ENCODE assay signal across 11 cellular contexts in the genomic region with DNA sequence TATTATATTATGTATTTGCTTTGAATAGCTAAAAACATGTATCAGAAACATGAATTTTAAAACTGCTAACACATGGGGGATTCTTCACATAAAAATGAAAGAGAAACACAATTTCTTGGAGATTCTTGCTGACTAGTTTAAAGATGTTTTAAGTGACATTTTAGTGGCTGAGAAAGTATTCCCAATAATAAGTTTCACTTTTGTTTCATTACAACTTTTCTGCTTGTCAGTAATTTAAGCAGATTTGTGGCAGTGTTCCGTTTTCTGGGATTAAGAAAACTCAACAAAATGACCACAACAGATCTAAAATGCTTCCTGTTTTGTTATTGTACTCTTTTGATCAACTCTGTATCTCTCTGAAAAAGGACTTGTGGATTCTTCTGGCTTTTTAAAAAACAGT.
A peak's percentile ranks its signal among the peaks of the same experiment; 100 is the strongest.
DNase-seq lines count a peak whose midpoint lies in the region; ATAC-seq and TF ChIP-seq lines count a peak whose summit lies in the region.
"Had no signal": no experiment of that assay in that cellular context is flagged by ENCODE, and none has a peak within 500 bp of the region (broad histone marks: within the 10 kb centered on the region; RNA-seq: fewer than 3 reads in every experiment).

No MANE protein-coding gene starts in this region.

- no peak for TF ChIP-seq EP300 in SK-N-SH (IDR thresholded peaks at IDR 0.05; ENCODE audit: borderline replicate concordance in 1 of 2, low read depth in 1 of 2, low read length in 1 of 2)

- DNase-seq in SK-N-SH, result no peak
- no peak for DNase-seq in posterior cingulate gyrus
- DNase-seq in NCI-H2081 treated with DMSO at 0.1 percent for 48 hours (lab: John Stamatoyannopoulos, UW), result no peak
- DNase-seq: 8988T, gastrocnemius medialis, mucosa of descending colon had no signal

- CTCF ChIA-PET in SK-N-SH (lab: Yijun Ruan, JAX), result no interaction called here

- H3K27me3 ChIP-seq in SK-N-SH (ENCODE audit: insufficient read depth), result no peaks in the 10 kb centered on the region
- H3K27me3 ChIP-seq in OCI-LY1 (ENCODE audit: insufficient read depth, low read length), result no peaks in the 10 kb centered on the region
- no peaks in the 10 kb centered on the region for H3K27me3 ChIP-seq in duodenal mucosa (ENCODE audit: control insufficient read depth in 1 of 2, insufficient read depth in 2 of 2, low read length in 2 of 2)
- no peaks in the 10 kb centered on the region for H3K27me3 ChIP-seq in parathyroid adenoma (ENCODE audit: control insufficient read depth, insufficient read depth, low read length)
- H3K27me3 ChIP-seq: gastrocnemius medialis had no signal

- intact Hi-C loops in posterior cingulate gyrus (cut with DNase I), result no loop called here

- no peak for TF ChIP-seq CTCF in SK-N-SH (IDR thresholded peaks at IDR 0.05)
- no peak for TF ChIP-seq CTCF in OCI-LY1 (IDR thresholded peaks at IDR 0.05; ENCODE audit: low read length)
- TF ChIP-seq CTCF in parathyroid adenoma (IDR thresholded peaks at IDR 0.05), result no peak

- H3K9me3 ChIP-seq in SK-N-SH (no peaks in the 10 kb centered on the region; the same call in 1 of the 2 replicates), OCI-LY1 (ENCODE audit: low read length) (no peaks in the 10 kb centered on the region), duodenal mucosa (ENCODE audit: control insufficient read depth in 1 of 2, low read length in 2 of 2) (no peaks in the 10 kb centered on the region), parathyroid adenoma (ENCODE audit: control insufficient read depth, low read length) (no peaks in the 10 kb centered on the region)
- H3K9me3 ChIP-seq: gastrocnemius medialis, mucosa of descending colon had no signal

- 71% methylated on average over 1 of the region's 1 CpG for WGBS in SK-N-SH (ENCODE audit: low lambda C conversion rate)

- no peaks in the 10 kb centered on the region for H3K9me2 ChIP-seq in SK-N-SH
- H3K9me2 ChIP-seq in OCI-LY1 (ENCODE audit: low read depth, low read length), result no peaks in the 10 kb centered on the region

- H4K20me1 ChIP-seq in SK-N-SH (ENCODE audit: insufficient read depth), result peaks cover 6% of the 10 kb centered on the region; the same call in 1 of the 2 replicates
- H4K20me1 ChIP-seq in OCI-LY1 (ENCODE audit: insufficient read depth, low read length), result no peaks in the 10 kb centered on the region

- H3K4me1 ChIP-seq in SK-N-SH (ENCODE audit: control insufficient read depth in 1 of 2, insufficient read depth in 2 of 2, low read depth in 1 of 2, low read length in 1 of 2) (peaks cover 0 to 8% of the 10 kb centered on the region in 2 experiments; a peak in 2 of 4 replicates), OCI-LY1 (ENCODE audit: insufficient read depth, low read length, severe bottlenecking) (peaks cover 27% of the 10 kb centered on the region), duodenal mucosa (ENCODE audit: control insufficient read depth in 1 of 2, insufficient read depth in 2 of 2, low read length in 2 of 2) (peaks cover 4 to 17% of the 10 kb centered on the region in 2 donors), parathyroid adenoma (peaks cover 10% of the 10 kb centered on the region)

- no peak overlapping the region for H3K9ac ChIP-seq in SK-N-SH
- no peak overlapping the region; the same call in 1 of the 2 replicates for H3K9ac ChIP-seq in OCI-LY1 (ENCODE audit: low read length)
- peak overlapping the region in 1 of 2 donors; percentile 33 for H3K9ac ChIP-seq in duodenal mucosa (ENCODE audit: low read depth in 1 of 2, low read length in 2 of 2)
- no peak overlapping the region for H3K9ac ChIP-seq in parathyroid adenoma

- H3K27ac ChIP-seq in SK-N-SH (ENCODE audit: low read depth in 2 of 2, low read length in 1 of 2) (peak overlapping the region in 1 of 2 experiments; percentile 11; a peak in 1 of 4 replicates), OCI-LY1 (ENCODE audit: low read depth, low read length, poor library complexity, severe bottlenecking) (peak overlapping the region; percentile 8), duodenal mucosa (ENCODE audit: low read depth, low read length) (no peak overlapping the region), parathyroid adenoma (no peak overlapping the region)
- H3K27ac ChIP-seq: gastrocnemius medialis had no signal

- no peak overlapping the region; the same call in 1 of the 2 replicates for H2AFZ ChIP-seq in SK-N-SH (ENCODE audit: low read depth)
- no peak overlapping the region for H2AFZ ChIP-seq in OCI-LY1 (ENCODE audit: low read length)
- no peak overlapping the region for H2AFZ ChIP-seq in parathyroid adenoma

- TF ChIP-seq RAD21 in SK-N-SH (IDR thresholded peaks at IDR 0.05; ENCODE audit: low read length), result no peak

- peaks cover 7 to 13% of the 10 kb centered on the region in 2 experiments for H3K36me3 ChIP-seq in SK-N-SH (replicated peaks in 1 of 2; ENCODE audit: control insufficient read depth in 1 of 2, insufficient read depth in 2 of 2, low read length in 1 of 2)
- H3K36me3 ChIP-seq in OCI-LY1 (ENCODE audit: insufficient read depth, low read length), result peaks cover 10% of the 10 kb centered on the region
- peaks cover 0 to 7% of the 10 kb centered on the region in 2 donors for H3K36me3 ChIP-seq in duodenal mucosa (ENCODE audit: control insufficient read depth in 1 of 2, insufficient read depth in 2 of 2, low read length in 2 of 2)
- H3K36me3 ChIP-seq in parathyroid adenoma (ENCODE audit: control insufficient read depth, insufficient read depth, low read length), result no peaks in the 10 kb centered on the region

- no peak overlapping the region for H3K4me3 ChIP-seq in SK-N-SH (ENCODE audit: low read depth in 2 of 2, low read length in 1 of 2)
- H3K4me3 ChIP-seq in OCI-LY1 (ENCODE audit: low read depth, low read length, poor library complexity, severe bottlenecking), result no peak overlapping the region
- peak overlapping the region; percentile 14 to 33 for H3K4me3 ChIP-seq in duodenal mucosa (ENCODE audit: low read depth in 1 of 2, low read length in 2 of 2)
- H3K4me3 ChIP-seq in parathyroid adenoma (ENCODE audit: low read depth, low read length), result no peak overlapping the region
- H3K4me3 ChIP-seq: gastrocnemius medialis, mucosa of descending colon had no signal

- H3K79me2 ChIP-seq in SK-N-SH (ENCODE audit: insufficient read depth), result peaks cover 88% of the 10 kb centered on the region
- 0 out of 2 replicates have a peak, but pooled peaks cover 16% of the 10 kb centered on the region for H3K79me2 ChIP-seq in OCI-LY1 (ENCODE audit: insufficient read depth, low read length)
- peaks cover 8% of the 10 kb centered on the region for H3K79me2 ChIP-seq in parathyroid adenoma

- POLR2A ChIA-PET in SK-N-SH (lab: Yijun Ruan, JAX), result no interaction called here

- ATAC-seq in SK-N-SH treated with all-trans-retinoic acid at 6 μM for 48 hours, result no peak
- no peak for ATAC-seq in GM21786 (IDR thresholded peaks at IDR 0.05; ENCODE audit: unreplicated experiment)
- ATAC-seq: gastrocnemius medialis, mucosa of descending colon had no signal

- H3F3A ChIP-seq in SK-N-SH (replicated peaks; ENCODE audit: insufficient read depth) (peaks cover 1% of the 10 kb centered on the region), OCI-LY1 (ENCODE audit: insufficient read depth, low read length) (no peaks in the 10 kb centered on the region)

- H3K4me2 ChIP-seq in SK-N-SH (peak overlapping the region; percentile 47; the same call in 1 of the 2 replicates), OCI-LY1 (ENCODE audit: low read length) (peak overlapping the region; percentile 33), parathyroid adenoma (ENCODE audit: low read length) (peak overlapping the region; percentile 39)

TF ChIP-seq in SK-N-SH, 30 proteins besides CTCF, POLR2A, EP300 and RAD21:
- TF ChIP-seq NFIC (IDR thresholded peaks at IDR 0.05; ENCODE audit: borderline replicate concordance), result no peak
- TF ChIP-seq, protein P1, sequence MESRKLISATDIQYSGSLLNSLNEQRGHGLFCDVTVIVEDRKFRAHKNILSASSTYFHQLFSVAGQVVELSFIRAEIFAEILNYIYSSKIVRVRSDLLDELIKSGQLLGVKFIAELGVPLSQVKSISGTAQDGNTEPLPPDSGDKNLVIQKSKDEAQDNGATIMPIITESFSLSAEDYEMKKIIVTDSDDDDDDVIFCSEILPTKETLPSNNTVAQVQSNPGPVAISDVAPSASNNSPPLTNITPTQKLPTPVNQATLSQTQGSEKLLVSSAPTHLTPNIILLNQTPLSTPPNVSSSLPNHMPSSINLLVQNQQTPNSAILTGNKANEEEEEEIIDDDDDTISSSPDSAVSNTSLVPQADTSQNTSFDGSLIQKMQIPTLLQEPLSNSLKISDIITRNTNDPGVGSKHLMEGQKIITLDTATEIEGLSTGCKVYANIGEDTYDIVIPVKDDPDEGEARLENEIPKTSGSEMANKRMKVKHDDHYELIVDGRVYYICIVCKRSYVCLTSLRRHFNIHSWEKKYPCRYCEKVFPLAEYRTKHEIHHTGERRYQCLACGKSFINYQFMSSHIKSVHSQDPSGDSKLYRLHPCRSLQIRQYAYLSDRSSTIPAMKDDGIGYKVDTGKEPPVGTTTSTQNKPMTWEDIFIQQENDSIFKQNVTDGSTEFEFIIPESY (IDR thresholded peaks at IDR 0.05; ENCODE audit: borderline replicate concordance, low read depth), result no peak
- TF ChIP-seq FOXJ3 (CRISPR knock-in tag; IDR thresholded peaks at IDR 0.05), result no peak

TF ChIP-seq in SK-N-SH treated with all-trans-retinoic acid at 6 μM for 48 hours, 23 proteins besides CTCF, POLR2A, EP300 and RAD21 (continues in another document):
- TF ChIP-seq GLIS3 (CRISPR knock-in tag; IDR thresholded peaks at IDR 0.05) (no peak), OSR1 (CRISPR knock-in tag; IDR thresholded peaks at IDR 0.05) (no peak), SNAI2 (CRISPR knock-in tag; IDR thresholded peaks at IDR 0.05) (no peak)
- TF ChIP-seq, protein P2, sequence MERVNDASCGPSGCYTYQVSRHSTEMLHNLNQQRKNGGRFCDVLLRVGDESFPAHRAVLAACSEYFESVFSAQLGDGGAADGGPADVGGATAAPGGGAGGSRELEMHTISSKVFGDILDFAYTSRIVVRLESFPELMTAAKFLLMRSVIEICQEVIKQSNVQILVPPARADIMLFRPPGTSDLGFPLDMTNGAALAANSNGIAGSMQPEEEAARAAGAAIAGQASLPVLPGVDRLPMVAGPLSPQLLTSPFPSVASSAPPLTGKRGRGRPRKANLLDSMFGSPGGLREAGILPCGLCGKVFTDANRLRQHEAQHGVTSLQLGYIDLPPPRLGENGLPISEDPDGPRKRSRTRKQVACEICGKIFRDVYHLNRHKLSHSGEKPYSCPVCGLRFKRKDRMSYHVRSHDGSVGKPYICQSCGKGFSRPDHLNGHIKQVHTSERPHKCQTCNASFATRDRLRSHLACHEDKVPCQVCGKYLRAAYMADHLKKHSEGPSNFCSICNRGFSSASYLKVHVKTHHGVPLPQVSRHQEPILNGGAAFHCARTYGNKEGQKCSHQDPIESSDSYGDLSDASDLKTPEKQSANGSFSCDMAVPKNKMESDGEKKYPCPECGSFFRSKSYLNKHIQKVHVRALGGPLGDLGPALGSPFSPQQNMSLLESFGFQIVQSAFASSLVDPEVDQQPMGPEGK (CRISPR knock-in tag; IDR thresholded peaks at IDR 0.05; ENCODE audit: borderline replicate concordance), result no peak

Comparison
In these comparisons a context has a peak if more than half of its experiments do, and no peak if none do; other contexts are left out.
1. H3K4me3 ChIP-seq: peak in duodenal mucosa (2 of 2); none in SK-N-SH (0 of 2), OCI-LY1 (single experiment) and parathyroid adenoma (single experiment).
2. Peak in every context shown above with its lines, with median percentiles within 50 percentile points of each other: H3K4me2 ChIP-seq.